In genomic region chr6:16667509-16667908, GRCh38 we compare ENCODE assay signal across 15 cellular contexts.
"Had no signal": no experiment of that assay in that cellular context is flagged by ENCODE, and none has a peak within 500 bp of the region (broad histone marks: within the 10 kb centered on the region; RNA-seq: fewer than 3 reads in every experiment).

No MANE protein-coding gene starts in this region.

- H3K4me1 Mint-ChIP-seq: neural progenitor cell had no signal

- H3K4me1 ChIP-seq: neural progenitor cell, SJCRH30 had no signal

- H3K4me3 Mint-ChIP-seq: neural progenitor cell had no signal

- H3K27me3 ChIP-seq: ascending aorta, cardiac muscle cell, neural progenitor cell, SJCRH30, tibial artery had no signal

- H3K9me3 ChIP-seq: ascending aorta, SJCRH30, tibial artery had no signal

- H3K27ac ChIP-seq: ascending aorta, cardiac muscle cell, coronary artery, neural progenitor cell, parathyroid adenoma, SJCRH30, tibial artery had no signal

- H3K4me3 ChIP-seq: ascending aorta, cardiac muscle cell, coronary artery, neural progenitor cell, SJCRH30, tibial artery had no signal

- H3K36me3 ChIP-seq: ascending aorta, cardiac muscle cell, neural progenitor cell, SJCRH30, tibial artery had no signal

- ATAC-seq: left ventricle myocardium superior had no signal

- H3K27ac Mint-ChIP-seq: neural progenitor cell had no signal

- H3K9me3 Mint-ChIP-seq: neural progenitor cell had no signal

- DNase-seq: activated CD4-positive, CD25-positive, alpha-beta regulatory T cell treated with anti-CD3 and anti-CD28 coated beads, Interleukin-2, amount 50 U/mL, for 72 hours; activated gamma-delta T cell treated with Interleukin-2 at 50 U/mL for 16 hours; activated T-cell treated with anti-CD3 and anti-CD28 coated beads, Interleukin-2, amount 50 U/mL, for 1 hour; effector CD4-positive, alpha-beta T cell; foreskin melanocyte; kidney; left ventricle myocardium superior; SJCRH30; T-helper 9 cell; tibial artery had no signal

- H3K36me3 Mint-ChIP-seq: neural progenitor cell had no signal
